In genomic region chr19:23116802-23117571, GRCh38 we compare ENCODE assay signal across 8 cellular contexts. TPM values are rescaled to one million over a fixed set of nuclear protein-coding genes. Genes with fewer than 3 reads are reported as not detected.
DNase-seq lines count a peak whose midpoint lies in the region; ATAC-seq and TF ChIP-seq lines count a peak whose summit lies in the region.

TSS of gene ZNF730 (plus strand) at chr19:23117025. CDS start at chr19:23117174, 149 bp downstream.

- peak within 1 kb of the TSS; percentile 96 for H3K27ac ChIP-seq in WERI-Rb-1

- H3K4me3 ChIP-seq in WERI-Rb-1 (ENCODE audit: low read depth, low read length), result peak within 1 kb of the TSS; percentile 91
- peak within 1 kb of the TSS; percentile 79 for H3K4me3 ChIP-seq in choroid plexus epithelial cell (ENCODE audit: low read depth, low read length)

- no peaks in the 10 kb centered on the region for H3K9me3 ChIP-seq in WERI-Rb-1 (ENCODE audit: severe bottlenecking)

- no peak for TF ChIP-seq CTCF in AG09319 (IDR thresholded peaks at IDR 0.05; ENCODE audit: low read depth, low read length)
- TF ChIP-seq CTCF in WERI-Rb-1 (IDR thresholded peaks at IDR 0.05; ENCODE audit: low read depth, low read length), result no peak
- no peak for TF ChIP-seq CTCF in choroid plexus epithelial cell (conservative IDR thresholded peaks at IDR 0.05; ENCODE audit: low read depth, low read length)

- H3K27me3 ChIP-seq in WERI-Rb-1 (ENCODE audit: insufficient read depth, low read depth, severe bottlenecking), result no peaks in the 10 kb centered on the region

- H3K36me3 ChIP-seq in WERI-Rb-1, result peaks cover 15% of the 10 kb centered on the region

- peak; percentile 87 for ATAC-seq in GM21360 (IDR thresholded peaks at IDR 0.05; ENCODE audit: unreplicated experiment)
- ATAC-seq in GM21576 (IDR thresholded peaks at IDR 0.05; ENCODE audit: unreplicated experiment), result no peak

- DNase-seq in AG09319 (ENCODE audit: extremely low read depth, low read depth) (peak; percentile 38), M059J (ENCODE audit: low read depth) (peak; percentile 67), WERI-Rb-1 (peak; percentile 78), choroid plexus epithelial cell (ENCODE audit: low read depth) (peak; percentile 69), kidney tubule cell (ENCODE audit: low spot score) (peak; percentile 63)
- peak; percentile 30 to 67 for DNase-seq in stimulated activated CD4-positive, alpha-beta T cell treated with anti-CD3 and anti-CD28 coated beads, Interleukin-15, amount 100 ng/mL, for 48 hours (ENCODE audit: low read depth in 2 of 2)

RNA-seq across cellular contexts. Expression of gene ZNF730, which starts in this region (rescaled TPM):
- 0.81 and 3.6 TPM in 2 replicates for total RNA-seq in M059J (2014; rRNA removed; shearing (Covaris generic))
